Comparison of ENCODE assay signal across 8 cellular contexts in genomic region chr3:128152419-128153155, GRCh38. TPM values are rescaled to one million over a fixed set of nuclear protein-coding genes. Genes with fewer than 3 reads are reported as not detected.
DNase-seq lines count a peak whose midpoint lies in the region; ATAC-seq and TF ChIP-seq lines count a peak whose summit lies in the region.

No MANE protein-coding gene starts in this region.

- H3K9me3 ChIP-seq in body of pancreas (no peaks in the 10 kb centered on the region), upper lobe of right lung (no peaks in the 10 kb centered on the region)

- 46 to 62% methylated on average over 14 to 20 of the region's 29 CpGs for WGBS in body of pancreas, 2 donors
- whole genome bisulfite sequencing in lower leg skin, 2 donors = 47 to 72% methylated on average over 13 to 19 of the region's 29 CpGs

- H3K36me3 ChIP-seq in body of pancreas (replicated peaks in 1 of 2; ENCODE audit: insufficient read depth in 1 of 2, low read depth in 2 of 2) (no peaks in the 10 kb centered on the region), upper lobe of right lung (no peaks in the 10 kb centered on the region)

- H3K27me3 ChIP-seq in body of pancreas (no peaks in the 10 kb centered on the region), upper lobe of right lung (no peaks in the 10 kb centered on the region)

- TF ChIP-seq CTCF in body of pancreas (IDR thresholded peaks at IDR 0.05) (no peak), lower leg skin (IDR thresholded peaks at IDR 0.05) (no peak), upper lobe of right lung (IDR thresholded peaks at IDR 0.05) (no peak)

- peak overlapping the region in 3 of 4 donors; percentile 73 to 88 (median 84) for H3K27ac ChIP-seq in body of pancreas
- H3K27ac ChIP-seq in upper lobe of right lung = peak overlapping the region; percentile 89

- ATAC-seq in body of pancreas = peak; percentile 69
- ATAC-seq in upper lobe of right lung = peak; percentile 44

- TF ChIP-seq POLR2A in body of pancreas (IDR thresholded peaks at IDR 0.05) = no peak
- no peak for TF ChIP-seq POLR2A in lower leg skin (IDR thresholded peaks at IDR 0.05)

- DNase-seq in NCI-H2029 (lab: John Stamatoyannopoulos, UW) = peak; percentile 76
- DNase-seq in NCI-H2029 treated with DMSO at 0.1 percent for 48 hours (lab: John Stamatoyannopoulos, UW) = no peak
- peak; percentile 76 for DNase-seq in LHCN-M2 (ENCODE audit: low read depth)
- DNase-seq in body of pancreas = peak in 1 of 4 donors; percentile 63
- DNase-seq in lower leg skin (ENCODE audit: low spot score in 2 of 2) = peak in 1 of 2 donors; percentile 71
- no peak for DNase-seq in upper lobe of right lung
- DNase-seq in inferior parietal cortex (ENCODE audit: extremely low spot score) = no peak
- no peak for DNase-seq in hippocampal formation (lab: John Stamatoyannopoulos, UW)

- intact Hi-C loops in body of pancreas (cut with DNase I) (no loop called here), lower leg skin (cut with DNase I; ENCODE audit: low total_unique reads) (no loop called here), upper lobe of right lung (cut with DNase I) (no loop called here)

- H3K4me1 ChIP-seq in body of pancreas = peaks cover 13% of the 10 kb centered on the region
- peaks cover 8% of the 10 kb centered on the region for H3K4me1 ChIP-seq in upper lobe of right lung

- peak overlapping the region; percentile 69 to 99 for H3K4me3 ChIP-seq in body of pancreas
- peak overlapping the region; percentile 82 for H3K4me3 ChIP-seq in lower leg skin (ENCODE audit: low read depth, poor library complexity, severe bottlenecking)
- H3K4me3 ChIP-seq in upper lobe of right lung = peak overlapping the region; percentile 96

RNA-seq across cellular contexts. Expression of gene EEFSEC, which starts 0.7 kb away (rescaled TPM):
- total RNA-seq in LHCN-M2 (2014; rRNA removed) = 6.7 and 7.9 TPM in 2 replicates
- 12.2 TPM for polyA plus RNA-seq in LHCN-M2 (2012)
- 10 to 100 TPM in 1 of 2 donors, 1 to 10 TPM in 1; 8.6 to 33.0 TPM for total RNA-seq in body of pancreas
- total RNA-seq in lower leg skin = 10 to 100 TPM; 16.3 to 28.6 (median 16.8) TPM
- 15.3 TPM for total RNA-seq in upper lobe of right lung

RNA-seq across cellular contexts. Expression of gene RUVBL1, which starts 29.0 kb away (rescaled TPM):
- total RNA-seq in LHCN-M2 (2014; rRNA removed) = 96.4 and 107 TPM in 2 replicates
- polyA plus RNA-seq in LHCN-M2 (2012) = 57.4 TPM
- total RNA-seq in body of pancreas = 10 to 100 TPM in 1 of 2 donors, 1 to 10 TPM in 1; 7.5 to 22.1 TPM
- total RNA-seq in lower leg skin = 10 to 100 TPM; 14.4 to 21.2 (median 19.8) TPM
- 17.0 TPM for total RNA-seq in upper lobe of right lung

Comparison
In these comparisons a context has a peak if more than half of its experiments do, and no peak if none do; other contexts are left out.
1. DNase-seq: peak in NCI-H2029 (single experiment) and LHCN-M2 (single experiment); none in NCI-H2029 treated with DMSO at 0.1 percent for 48 hours (single experiment), upper lobe of right lung (single experiment), inferior parietal cortex (single experiment) and hippocampal formation (0 of 2).
2. Peak in every context shown above with its lines, with median percentiles within 50 percentile points of each other: H3K4me3 ChIP-seq.